Comparison of ENCODE assay signal across 8 cellular contexts in the genomic region with DNA sequence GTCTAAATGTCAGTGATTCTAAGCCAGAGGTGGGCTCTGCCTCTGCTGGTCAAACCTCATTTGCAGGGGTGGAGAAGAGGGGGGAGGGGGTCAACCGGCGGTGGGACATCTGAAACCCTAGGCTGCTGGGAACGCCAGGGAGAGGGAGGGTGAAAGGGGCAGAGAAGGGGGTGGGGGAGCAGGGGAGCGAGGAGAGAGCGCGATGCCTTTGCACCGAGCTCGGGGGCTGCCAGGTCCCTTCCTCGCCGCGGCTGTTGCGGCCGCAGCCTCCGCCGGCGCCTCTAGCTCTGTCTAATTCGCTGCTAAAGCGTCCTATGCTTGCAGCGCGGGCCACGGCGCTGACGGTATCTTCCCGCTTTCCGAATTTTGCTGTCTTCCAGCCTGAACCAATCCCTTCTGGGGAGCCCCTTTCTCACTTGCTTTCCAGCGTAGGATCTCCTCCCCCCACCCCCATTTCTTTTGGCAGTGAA. TPM values are rescaled to one million over a fixed set of nuclear protein-coding genes. Genes with fewer than 3 reads are reported as not detected.
DNase-seq lines count a peak whose midpoint lies in the region; ATAC-seq and TF ChIP-seq lines count a peak whose summit lies in the region.

A gene (minus strand): TSS at position 11 of the 470 bp plus-strand sequence. CDS start 738 bp downstream, outside the sequence.

- H3K4me1 ChIP-seq in ES-I3 (ENCODE audit: insufficient read depth, low read length) (peaks cover 10% of the 10 kb centered on the region; the same call in 1 of the 2 replicates), RWPE2 (ENCODE audit: insufficient read depth, poor library complexity, severe bottlenecking) (no peaks in the 10 kb centered on the region), heart right ventricle (peaks cover 0 to 18% (median 3%) of the 10 kb centered on the region in 9 donors)

- H3K27me3 ChIP-seq in RWPE2 (ENCODE audit: insufficient read depth, poor library complexity, severe bottlenecking) (peaks cover 96% of the 10 kb centered on the region), heart right ventricle (peaks cover 5 to 68% (median 44%) of the 10 kb centered on the region in 7 donors)

- TF ChIP-seq CTCF in RWPE2 (IDR thresholded peaks at IDR 0.05; ENCODE audit: poor library complexity, severe bottlenecking) (no peak), heart right ventricle (IDR thresholded peaks at IDR 0.05) (no peak)

- intact Hi-C loops in heart right ventricle (cut with DNase I) (no loop called here), posterior cingulate gyrus (cut with DNase I) (no loop called here)

- no peaks in the 10 kb centered on the region for H3K9me3 ChIP-seq in ES-I3 (ENCODE audit: control insufficient read depth, insufficient read depth, low read length)
- no peaks in the 10 kb centered on the region for H3K9me3 ChIP-seq in RWPE2 (ENCODE audit: severe bottlenecking)
- no peaks in the 10 kb centered on the region for H3K9me3 ChIP-seq in heart right ventricle

- peak within 1 kb of the TSS; percentile 64 for H3K9ac ChIP-seq in ES-I3 (ENCODE audit: low read depth, low read length)

- H3K4me3 ChIP-seq in RWPE2 (ENCODE audit: severe bottlenecking) (no peak within 1 kb of the TSS), heart right ventricle (peak within 1 kb of the TSS; percentile 16 to 60 (median 48))

- 1% methylated on average over 26 of the region's 26 CpGs for WGBS in heart right ventricle, 2 donors

- DNase-seq in RWPE2 (ENCODE audit: low spot score): no peak
- peak; percentile 4 to 20 for DNase-seq in heart right ventricle
- DNase-seq in posterior cingulate gyrus: peak in 8 of 10 donors; percentile 10 to 85 (median 27)
- no peak for DNase-seq in activated effector memory CD4-positive, alpha-beta T cell treated with anti-CD3 and anti-CD28 coated beads, Interleukin-2, amount 50 U/mL, for 16 hours
- no peak for DNase-seq in NCI-H510A treated with DMSO at 0.1 percent for 48 hours (lab: John Stamatoyannopoulos, UW)

- H3K27ac ChIP-seq in RWPE2 (ENCODE audit: poor library complexity, severe bottlenecking) (no peak within 1 kb of the TSS), heart right ventricle (peak within 1 kb of the TSS in 4 of 10 donors; percentile 19 to 50 (median 36))

- H3K36me3 ChIP-seq in ES-I3 (ENCODE audit: insufficient read depth, low read length) (no peaks in the 10 kb centered on the region), RWPE2 (ENCODE audit: low read depth) (no peaks in the 10 kb centered on the region), heart right ventricle (no peaks in the 10 kb centered on the region)

- ATAC-seq in RWPE2 (ENCODE audit: low read depth) (peak; percentile 81), heart right ventricle (peak in 7 of 8 donors; percentile 58 to 79 (median 69)), HG03378 (IDR thresholded peaks at IDR 0.05; ENCODE audit: unreplicated experiment) (no peak), HG03460 (IDR thresholded peaks at IDR 0.05; ENCODE audit: unreplicated experiment) (no peak)

RNA-seq across cellular contexts. Expression of the gene that starts here (rescaled TPM):
- total RNA-seq in heart right ventricle: 1 to 10 TPM in 2 of 10 donors, under 1 TPM in 7, not detected in 1; 0.26 to 6.1 (median 0.37) TPM
- 1 to 10 TPM in 1 of 2 donors, under 1 TPM in 1; 0.72 to 1.7 TPM for polyA plus RNA-seq in heart right ventricle

Comparison
In these comparisons a context has a peak if more than half of its experiments do, and no peak if none do; other contexts are left out.
1. ATAC-seq: peak in RWPE2 (single experiment) and heart right ventricle (7 of 8); none in HG03378 (single experiment) and HG03460 (single experiment).
2. DNase-seq: peak in heart right ventricle (2 of 2) and posterior cingulate gyrus (8 of 10); none in RWPE2 (single experiment), activated effector memory CD4-positive, alpha-beta T cell treated with anti-CD3 and anti-CD28 coated beads, Interleukin-2, amount 50 U/mL, for 16 hours (single experiment) and NCI-H510A treated with DMSO at 0.1 percent for 48 hours (single experiment).